9 cellular contexts compared by ENCODE assay signal in the genomic region with DNA sequence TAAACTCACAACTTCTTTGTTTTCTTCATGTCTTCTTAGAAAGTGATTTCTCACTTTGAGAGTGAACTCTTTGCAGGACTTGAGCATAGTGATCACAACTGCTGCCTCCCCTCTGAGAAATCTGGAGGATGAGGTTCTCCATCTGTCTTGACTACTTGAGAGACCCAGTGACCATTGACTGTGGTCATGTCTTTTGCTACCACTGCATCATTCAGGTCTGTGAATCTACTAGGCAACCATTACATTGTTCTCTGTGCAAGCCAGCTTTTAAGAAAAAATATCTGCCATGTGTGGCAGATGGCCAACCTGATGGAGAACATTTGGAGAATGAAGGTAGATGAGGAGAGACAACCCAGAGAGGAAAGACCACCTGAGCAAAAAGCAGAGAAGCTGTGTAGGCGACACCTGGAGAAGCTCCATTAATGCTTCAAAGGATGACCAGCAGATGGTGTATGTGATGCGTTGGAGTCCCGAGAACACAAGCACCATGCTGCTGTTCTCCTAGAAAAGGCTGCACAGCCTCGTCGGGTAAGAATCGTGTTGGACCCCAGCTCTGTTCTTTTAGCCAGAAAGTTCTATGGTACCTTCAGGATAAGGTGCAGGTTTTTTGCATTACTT. TPM values are rescaled to one million over a fixed set of nuclear protein-coding genes. Genes with fewer than 3 reads are reported as not detected.
DNase-seq lines count a peak whose midpoint lies in the region; ATAC-seq and TF ChIP-seq lines count a peak whose summit lies in the region.
"Had no signal": no experiment of that assay in that cellular context is flagged by ENCODE, and none has a peak within 500 bp of the region (broad histone marks: within the 10 kb centered on the region; RNA-seq: fewer than 3 reads in every experiment).

No MANE protein-coding gene starts in this region.

- no peak overlapping the region for H3K4me3 Mint-ChIP-seq in activated CD8-positive, alpha-beta memory T cell treated with anti-CD3 and anti-CD28 coated beads, Interleukin-2, amount 10 ng/mL, durations not matched to agents 7 days and 5 days

- H3K36me3 ChIP-seq in MM.1S (replicated peaks; ENCODE audit: insufficient read depth, low read length) = no peaks in the 10 kb centered on the region

- H3K9me3 Mint-ChIP-seq in activated CD8-positive, alpha-beta memory T cell treated with anti-CD3 and anti-CD28 coated beads, Interleukin-2, amount 10 ng/mL, durations not matched to agents 7 days and 5 days (ENCODE audit: low read depth) = no peaks in the 10 kb centered on the region

- H3K4me3 ChIP-seq in MM.1S (ENCODE audit: low read length) = no peak overlapping the region
- H3K4me3 ChIP-seq in choroid plexus epithelial cell (ENCODE audit: low read depth, low read length) = no peak overlapping the region
- H3K4me3 ChIP-seq: lung had no signal

- H3K27me3 ChIP-seq in MM.1S (replicated peaks; ENCODE audit: insufficient read depth, low read length) = no peaks in the 10 kb centered on the region

- H3K9me3 ChIP-seq in MM.1S (replicated peaks; ENCODE audit: insufficient read depth, low read length) = no peaks in the 10 kb centered on the region

- no peaks in the 10 kb centered on the region for H3K9me2 ChIP-seq in MM.1S (replicated peaks; ENCODE audit: insufficient read depth, low read length)

- no peak overlapping the region for H3K27ac ChIP-seq in MM.1S (ENCODE audit: low read length)

- no peaks in the 10 kb centered on the region for H3F3A ChIP-seq in MM.1S (ENCODE audit: insufficient read depth, low read length)

- no peak overlapping the region for H3K9ac ChIP-seq in MM.1S (ENCODE audit: low read length)

- ATAC-seq in activated CD8-positive, alpha-beta memory T cell treated with anti-CD3 and anti-CD28 coated beads, Interleukin-2, amount 10 ng/mL, durations not matched to agents 7 days and 5 days = peak; percentile 55
- ATAC-seq in HG03045 (IDR thresholded peaks at IDR 0.05; ENCODE audit: unreplicated experiment) (no peak), GM19395 (IDR thresholded peaks at IDR 0.05; ENCODE audit: unreplicated experiment) (no peak)

- no peaks in the 10 kb centered on the region for H4K20me1 ChIP-seq in MM.1S (ENCODE audit: insufficient read depth, low read length)

- peaks cover 51% of the 10 kb centered on the region for H3K27me3 Mint-ChIP-seq in activated CD8-positive, alpha-beta memory T cell treated with anti-CD3 and anti-CD28 coated beads, Interleukin-2, amount 10 ng/mL, durations not matched to agents 7 days and 5 days

- no peak overlapping the region for H3K4me2 ChIP-seq in MM.1S (ENCODE audit: low read depth, low read length)

- CTCF ChIA-PET in activated CD8-positive, alpha-beta memory T cell treated with anti-CD3 and anti-CD28 coated beads, Interleukin-2, amount 10 ng/mL, durations not matched to agents 7 days and 5 days (lab: Charles Lee) = interaction anchor here (0.6 to 2.8 kb wide), 19 partner anchors 10 to 212 kb away, joined by 3 to 31 read pairs (median 4); partner anchors contain the start of genes TRIM26 and TRIM39

- peak; percentile 42 for TF ChIP-seq CTCF in MM.1S (IDR thresholded peaks at IDR 0.05; ENCODE audit: low read length)
- peak; percentile 68 for TF ChIP-seq CTCF in choroid plexus epithelial cell (conservative IDR thresholded peaks at IDR 0.05; ENCODE audit: low read depth, low read length)

- no peaks in the 10 kb centered on the region for H3K4me1 ChIP-seq in MM.1S (ENCODE audit: low read length)

- H3K36me3 Mint-ChIP-seq in activated CD8-positive, alpha-beta memory T cell treated with anti-CD3 and anti-CD28 coated beads, Interleukin-2, amount 10 ng/mL, durations not matched to agents 7 days and 5 days = no peaks in the 10 kb centered on the region

- H3K27ac Mint-ChIP-seq in activated CD8-positive, alpha-beta memory T cell treated with anti-CD3 and anti-CD28 coated beads, Interleukin-2, amount 10 ng/mL, durations not matched to agents 7 days and 5 days = no peak overlapping the region

- peak; percentile 58 for DNase-seq in activated CD8-positive, alpha-beta memory T cell treated with anti-CD3 and anti-CD28 coated beads, Interleukin-2, amount 10 ng/mL, durations not matched to agents 7 days and 5 days
- DNase-seq in activated CD8-positive, alpha-beta memory T cell treated with anti-CD3 and anti-CD28 coated beads, Interleukin-2, amount 50 U/mL, for 48 hours = no peak
- DNase-seq in MM.1S = peak; percentile 31
- DNase-seq in choroid plexus epithelial cell (ENCODE audit: low read depth) = peak; percentile 59
- DNase-seq in renal cortical epithelial cell (ENCODE audit: low read depth) = peak; percentile 4
- DNase-seq in inferior parietal cortex (ENCODE audit: extremely low spot score) = no peak

- peaks cover 1% of the 10 kb centered on the region for H3K4me1 Mint-ChIP-seq in activated CD8-positive, alpha-beta memory T cell treated with anti-CD3 and anti-CD28 coated beads, Interleukin-2, amount 10 ng/mL, durations not matched to agents 7 days and 5 days

- no peaks in the 10 kb centered on the region for H3K79me2 ChIP-seq in MM.1S (ENCODE audit: low read length)

- H2AFZ ChIP-seq in MM.1S (ENCODE audit: low read length) = no peak overlapping the region

RNA-seq across cellular contexts. Expression of gene TRIM26, which starts 25.1 kb away (rescaled TPM):
- total RNA-seq in activated CD8-positive, alpha-beta memory T cell treated with anti-CD3 and anti-CD28 coated beads, Interleukin-2, amount 10 ng/mL, durations not matched to agents 7 days and 5 days = 100 to 1,000 TPM; 112 to 115 TPM
- 23.4 and 45.6 TPM in 2 replicates for total RNA-seq in renal cortical epithelial cell

Comparison
In these comparisons a context has a peak if more than half of its experiments do, and no peak if none do; other contexts are left out.
1. DNase-seq: peak in activated CD8-positive, alpha-beta memory T cell treated with anti-CD3 and anti-CD28 coated beads, Interleukin-2, amount 10 ng/mL, durations not matched to agents 7 days and 5 days (single experiment), MM.1S (single experiment), choroid plexus epithelial cell (single experiment) and renal cortical epithelial cell (single experiment); none in activated CD8-positive, alpha-beta memory T cell treated with anti-CD3 and anti-CD28 coated beads, Interleukin-2, amount 50 U/mL, for 48 hours (single experiment) and inferior parietal cortex (single experiment).